In the genomic region with DNA sequence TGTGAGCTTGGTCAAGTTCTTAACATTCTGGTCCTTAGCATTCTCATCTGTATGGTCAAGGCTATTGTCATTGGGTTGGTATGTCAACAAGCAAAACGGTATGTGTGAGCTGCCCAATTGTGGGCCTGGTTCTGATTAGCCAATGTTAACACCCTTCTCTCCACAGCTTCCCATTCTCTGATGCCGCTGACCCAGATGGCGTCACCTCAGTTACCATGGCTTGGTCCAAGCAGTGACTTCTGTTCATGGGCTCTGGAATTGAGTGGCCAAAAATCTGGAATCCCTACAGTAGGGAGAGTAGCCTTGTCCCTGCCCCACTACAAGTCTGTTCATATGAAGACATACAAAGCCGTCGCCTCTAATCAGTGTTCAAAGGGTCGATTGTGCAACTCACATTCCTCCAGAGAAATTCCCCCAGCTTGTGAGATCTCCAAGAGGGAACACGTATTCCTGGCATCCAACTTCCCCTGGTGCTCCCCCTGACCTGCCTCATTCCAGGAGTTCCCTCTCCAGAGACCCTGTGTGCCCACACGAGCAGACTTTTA, we compare ENCODE assay signal across 12 cellular contexts. TPM values are rescaled to one million over a fixed set of nuclear protein-coding genes. Genes with fewer than 3 reads are reported as not detected.
DNase-seq lines count a peak whose midpoint lies in the region; ATAC-seq, FAIRE-seq and TF ChIP-seq lines count a peak whose summit lies in the region.
"Had no signal": no experiment of that assay in that cellular context is flagged by ENCODE, and none has a peak within 500 bp of the region (broad histone marks: within the 10 kb centered on the region; RNA-seq: fewer than 3 reads in every experiment).

No MANE protein-coding gene starts in this region.

- no peak overlapping the region for H3K4me3 ChIP-seq in brain microvascular endothelial cell (ENCODE audit: low read depth, low read length)
- H3K4me3 ChIP-seq in hepatocyte, result no peak overlapping the region
- H3K4me3 ChIP-seq in retinal pigment epithelial cell (ENCODE audit: low read length), result no peak overlapping the region

- H4K20me1 ChIP-seq in hepatocyte (ENCODE audit: insufficient read depth, poor library complexity, severe bottlenecking), result no peaks in the 10 kb centered on the region

- intact Hi-C loops in head of caudate nucleus (cut with DNase I), result no loop called here

- H3K27me3 ChIP-seq in brain microvascular endothelial cell (replicated peaks) (no peaks in the 10 kb centered on the region), hepatocyte (no peaks in the 10 kb centered on the region)

- peaks cover 12% of the 10 kb centered on the region for H3K36me3 ChIP-seq in brain microvascular endothelial cell (replicated peaks)
- H3K36me3 ChIP-seq in hepatocyte (replicated peaks; ENCODE audit: insufficient read depth, low read depth), result peaks cover 3% of the 10 kb centered on the region

- no peaks in the 10 kb centered on the region for H3K79me2 ChIP-seq in hepatocyte

- no peak overlapping the region for H2AFZ ChIP-seq in hepatocyte

- in situ Hi-C loops in brain microvascular endothelial cell (cut with HindIII; ENCODE audit: low pct_ligation_motif_present, low sequenced_read_pairs), result no loop called here

- TF ChIP-seq CTCF in brain microvascular endothelial cell (IDR thresholded peaks at IDR 0.05; ENCODE audit: low read depth, low read length, missing control alignments) (no peak), hepatocyte (IDR thresholded peaks at IDR 0.05; ENCODE audit: poor library complexity) (no peak), retinal pigment epithelial cell (conservative IDR thresholded peaks at IDR 0.05; ENCODE audit: low read depth, low read length) (no peak)

- no peak for FAIRE-seq in GM19239 (lab: Jason Lieb, UNC)

- DNase-seq in ELF-1 (ENCODE audit: low read depth, low spot score) (peak; percentile 51), brain microvascular endothelial cell (peak; percentile 47), hepatocyte (ENCODE audit: low spot score) (peak; percentile 80), retinal pigment epithelial cell (ENCODE audit: low read depth) (peak; percentile 87), occipital lobe (lab: John Stamatoyannopoulos, UW) (no peak), GM19239 (ENCODE audit: insufficient read length, low spot score) (no peak), head of caudate nucleus (no peak)
- DNase-seq: CD8-positive, alpha-beta memory T cell; foreskin melanocyte; NCI-H1694; T-helper 17 cell had no signal

- WGBS in hepatocyte (ENCODE audit: low lambda C conversion rate, missing lambda C conversion rate), result 46% methylated on average over 8 of the region's 8 CpGs

- peaks cover 18% of the 10 kb centered on the region for H3K4me1 ChIP-seq in hepatocyte (ENCODE audit: insufficient read depth)

- H3K27ac ChIP-seq in brain microvascular endothelial cell, result no peak overlapping the region
- peak overlapping the region; percentile 86 for H3K27ac ChIP-seq in hepatocyte

- peak overlapping the region; percentile 39 for H3K4me2 ChIP-seq in hepatocyte

- no peaks in the 10 kb centered on the region for H3K9me3 ChIP-seq in hepatocyte (ENCODE audit: low read depth)

- ATAC-seq in GM19035 (IDR thresholded peaks at IDR 0.05; ENCODE audit: unreplicated experiment), result no peak
- ATAC-seq: T-helper 17 cell had no signal

- H3K9me2 ChIP-seq in hepatocyte (replicated peaks; ENCODE audit: insufficient read depth), result no peaks in the 10 kb centered on the region

RNA-seq across cellular contexts. Expression of gene TMEM98, which starts 15.8 kb away (rescaled TPM):
- total RNA-seq in hepatocyte, result 280 and 320 TPM in 2 replicates
- 406 and 430 TPM in 2 replicates for polyA plus RNA-seq in hepatocyte
- 35.6 TPM for total RNA-seq in occipital lobe
- total RNA-seq: T-helper 17 cell had no signal
- polyA plus RNA-seq: CD8-positive, alpha-beta memory T cell had no signal

RNA-seq across cellular contexts. Expression of gene SPACA3, which starts 47.9 kb away (rescaled TPM):
- total RNA-seq in hepatocyte (not detected in 2 replicates), occipital lobe (not detected)
- polyA plus RNA-seq in hepatocyte, result not detected in 2 replicates
- total RNA-seq: CD8-positive, alpha-beta memory T cell; T-helper 17 cell had no signal
- polyA plus RNA-seq: CD8-positive, alpha-beta memory T cell had no signal

Comparison
In these comparisons a context has a peak if more than half of its experiments do, and no peak if none do; other contexts are left out.
1. DNase-seq: peak in ELF-1 (single experiment), brain microvascular endothelial cell (single experiment), hepatocyte (single experiment) and retinal pigment epithelial cell (single experiment); none in occipital lobe (single experiment), GM19239 (single experiment) and head of caudate nucleus (0 of 42).